Comparison of ENCODE assay signal across 8 cellular contexts in genomic region chr19:12400618-12401502, GRCh38. TPM values are rescaled to one million over a fixed set of nuclear protein-coding genes. Genes with fewer than 3 reads are reported as not detected.
DNase-seq lines count a peak whose midpoint lies in the region; FAIRE-seq and TF ChIP-seq lines count a peak whose summit lies in the region.

ZNF799 (minus strand) TSS chr19:12401271; CDS start chr19:12401070, 201 bp downstream.

- peaks cover 19 to 37% of the 10 kb centered on the region in 2 experiments for H3K9me3 Mint-ChIP-seq in H9

- TF ChIP-seq CTCF in H9 (conservative IDR thresholded peaks at IDR 0.05) = no peak; the same call in 1 of the 3 replicates

- H2AK5ac ChIP-seq in H9 (ENCODE audit: insufficient read length, low read length) (no peak within 1 kb of the TSS), neuronal stem cell (ENCODE audit: low read depth, low read length) (no peak within 1 kb of the TSS)

- H3K79me2 ChIP-seq in H9 (ENCODE audit: insufficient read depth, low read length) = no peaks in the 10 kb centered on the region

- DNase-seq in ELR (ENCODE audit: low read depth) (peak; percentile 97), H9 (peak; percentile 95), MG63 (peak; percentile 100), SIG-M5 (lab: John Stamatoyannopoulos, UW) (peak; percentile 64), frontal cortex (ENCODE audit: low spot score in 2 of 2) (peak; percentile 81 to 84), neuronal stem cell (ENCODE audit: low spot score) (peak; percentile 88)
- peak; percentile 66 for DNase-seq in activated gamma-delta T cell treated with anti-CD3 and anti-CD28 coated beads, Interleukin-2, amount 50 U/mL, for 16 hours (ENCODE audit: low read depth)

- H3K23ac ChIP-seq in H9 (ENCODE audit: insufficient read length, low read depth, low read length) (no peak within 1 kb of the TSS), neuronal stem cell (ENCODE audit: low read depth, low read length, poor library complexity) (peak within 1 kb of the TSS; percentile 22)

- H2BK12ac ChIP-seq in H9 (ENCODE audit: insufficient read length, low read depth, low read length) (no peak within 1 kb of the TSS), neuronal stem cell (ENCODE audit: low read length) (no peak within 1 kb of the TSS)

- H3K9me3 ChIP-seq in H9 (ENCODE audit: control insufficient read depth, low read depth, low read length) (no peaks in the 10 kb centered on the region), MG63 (peaks cover 11% of the 10 kb centered on the region), neuronal stem cell (replicated peaks in 1 of 2; ENCODE audit: control insufficient read depth in 2 of 2, insufficient read depth in 1 of 2, low read depth in 1 of 2, low read length in 2 of 2) (peaks cover 0 to 6% of the 10 kb centered on the region in 2 donors), subcutaneous abdominal adipose tissue (ENCODE audit: control insufficient read depth in 5 of 5, low read length in 5 of 5) (no peaks in the 10 kb centered on the region)

- H3K27me3 ChIP-seq in H9 (ENCODE audit: insufficient read depth, low read length) (no peaks in the 10 kb centered on the region), MG63 (no peaks in the 10 kb centered on the region), neuronal stem cell (ENCODE audit: control insufficient read depth in 3 of 3, insufficient read depth in 3 of 3, low read depth in 1 of 3, low read length in 3 of 3) (no peaks in the 10 kb centered on the region), subcutaneous abdominal adipose tissue (ENCODE audit: control insufficient read depth in 5 of 5, insufficient read depth in 4 of 5, low read length in 5 of 5) (peaks cover 0 to 2% (median 0%) of the 10 kb centered on the region in 5 donors)

- H3T11ph ChIP-seq in H9 (ENCODE audit: low read length) = no peak within 1 kb of the TSS

- no peaks in the 10 kb centered on the region; the same call in none of the 2 replicates for H3K27me3 Mint-ChIP-seq in H9 (ENCODE audit: low read depth)

- H2BK120ac ChIP-seq in H9 (ENCODE audit: low read depth, low read length, poor library complexity, severe bottlenecking) (no peak within 1 kb of the TSS), neuronal stem cell (ENCODE audit: low read depth, low read length) (no peak within 1 kb of the TSS)

- H3K4me3 ChIP-seq in MG63 = peak within 1 kb of the TSS; percentile 81
- H3K4me3 ChIP-seq in neuronal stem cell (ENCODE audit: low read length in 2 of 2) = peak within 1 kb of the TSS; percentile 63 to 86
- H3K4me3 ChIP-seq in subcutaneous abdominal adipose tissue (ENCODE audit: low read depth in 1 of 5, low read length in 5 of 5) = peak within 1 kb of the TSS; percentile 76 to 91 (median 84)

- H3K56ac ChIP-seq in H9 (ENCODE audit: insufficient read length, low read depth, low read length) = no peak within 1 kb of the TSS

- H2BK5ac ChIP-seq in H9 (ENCODE audit: insufficient read length, low read length) (no peak within 1 kb of the TSS), neuronal stem cell (ENCODE audit: low read length) (no peak within 1 kb of the TSS)

- no peak within 1 kb of the TSS for H3K18ac ChIP-seq in H9 (ENCODE audit: insufficient read length, low read depth, low read length)
- peak within 1 kb of the TSS; percentile 86 for H3K18ac ChIP-seq in neuronal stem cell (ENCODE audit: low read length)

- no peaks in the 10 kb centered on the region for H4K20me1 ChIP-seq in H9 (ENCODE audit: control insufficient read depth, insufficient read depth, insufficient read length)

- H2AFZ ChIP-seq in H9 (ENCODE audit: low read length) (no peak within 1 kb of the TSS), neuronal stem cell (ENCODE audit: low read length) (peak within 1 kb of the TSS; percentile 92)

- H3K36me3 Mint-ChIP-seq in H9 (ENCODE audit: insufficient read depth in 1 of 3, low read depth in 3 of 3) = peaks cover 0 to 12% (median 0%) of the 10 kb centered on the region in 3 experiments; a peak in 4 of 7 replicates

- H3K4me3 Mint-ChIP-seq in H9 = peak within 1 kb of the TSS; percentile 86 to 93

- H3K4me2 ChIP-seq in H9 (ENCODE audit: insufficient read depth, insufficient read length, low read length) (peak within 1 kb of the TSS; percentile 46), neuronal stem cell (ENCODE audit: insufficient read depth, low read length, poor library complexity, severe bottlenecking) (peak within 1 kb of the TSS; percentile 67)

- H2BK20ac ChIP-seq in H9 (ENCODE audit: low read depth, low read length, poor library complexity, severe bottlenecking) = no peak within 1 kb of the TSS

- peaks cover 5% of the 10 kb centered on the region for H3K23me2 ChIP-seq in H9 (ENCODE audit: insufficient read length, low read depth, low read length, poor library complexity, severe bottlenecking)

- H4K91ac ChIP-seq in H9 (ENCODE audit: insufficient read length, low read depth, low read length) = no peak within 1 kb of the TSS
- H4K91ac ChIP-seq in neuronal stem cell (ENCODE audit: low read depth, low read length, poor library complexity) = no peak within 1 kb of the TSS

- WGBS in H9 (ENCODE audit: extremely low coverage, insufficient read length, low lambda C conversion rate) = no CpG with 5 or more reads among the region's 71 CpGs
- WGBS in neuronal stem cell (ENCODE audit: extremely low coverage in 2 of 2, insufficient read length in 2 of 2, insufficient replicate concordance in 1 of 2), 2 donors = no CpG with 5 or more reads among the region's 71 CpGs

- H3K14ac ChIP-seq in H9 (ENCODE audit: insufficient read depth, low read length) (no peak within 1 kb of the TSS), neuronal stem cell (ENCODE audit: low read length) (no peak within 1 kb of the TSS)

- FAIRE-seq in frontal cortex (lab: Jason Lieb, UNC) = no peak

- peaks cover 4% of the 10 kb centered on the region in 2 experiments; a peak in 3 of 4 replicates for H3K4me1 Mint-ChIP-seq in H9

- H2BK15ac ChIP-seq in H9 (ENCODE audit: low read depth, low read length) = no peak within 1 kb of the TSS
- no peak within 1 kb of the TSS for H2BK15ac ChIP-seq in neuronal stem cell (ENCODE audit: low read length)

- H3K79me1 ChIP-seq in H9 (ENCODE audit: insufficient read depth, low read depth, low read length, poor library complexity, severe bottlenecking) (no peaks in the 10 kb centered on the region), neuronal stem cell (ENCODE audit: low read depth, low read length) (no peaks in the 10 kb centered on the region)

- H4K8ac ChIP-seq in H9 (replicated peaks; ENCODE audit: insufficient read length, low read depth, low read length) (no peak within 1 kb of the TSS), neuronal stem cell (ENCODE audit: low read depth, low read length) (no peak within 1 kb of the TSS)

- H4K5ac ChIP-seq in H9 (ENCODE audit: insufficient read length, low read depth, low read length) = no peak within 1 kb of the TSS

- H3K27ac Mint-ChIP-seq in H9 = 0 out of 7 replicates have a peak within 1 kb of the TSS, but pooled peaks of 1 of the 3 experiments have one; percentile 46

- H3K4me1 ChIP-seq in H9 (ENCODE audit: insufficient read depth, low read length) = no peaks in the 10 kb centered on the region
- no peaks in the 10 kb centered on the region for H3K4me1 ChIP-seq in neuronal stem cell (ENCODE audit: control insufficient read depth in 2 of 2, insufficient read depth in 1 of 2, low read depth in 1 of 2, low read length in 2 of 2)
- H3K4me1 ChIP-seq in subcutaneous abdominal adipose tissue (ENCODE audit: control insufficient read depth in 5 of 5, insufficient read depth in 5 of 5, low read length in 5 of 5) = peaks cover 5 to 10% (median 7%) of the 10 kb centered on the region in 5 donors

- H3K9ac ChIP-seq in H9 (ENCODE audit: extremely low read depth, insufficient read length, low read length) (peak within 1 kb of the TSS; percentile 42), neuronal stem cell (ENCODE audit: low read depth, low read length, poor library complexity) (peak within 1 kb of the TSS; percentile 54), subcutaneous abdominal adipose tissue (ENCODE audit: low read length in 5 of 5) (peak within 1 kb of the TSS; percentile 71 to 88 (median 80))

- no peak within 1 kb of the TSS for H3K27ac ChIP-seq in H9 (ENCODE audit: insufficient read length, low read depth, low read length)
- H3K27ac ChIP-seq in neuronal stem cell (replicated peaks; ENCODE audit: low read length) = peak within 1 kb of the TSS; percentile 79
- peak within 1 kb of the TSS; percentile 75 for H3K27ac ChIP-seq in subcutaneous abdominal adipose tissue (ENCODE audit: low read depth, low read length)

- H3K4ac ChIP-seq in H9 (ENCODE audit: low read depth, low read length) (no peak within 1 kb of the TSS), neuronal stem cell (ENCODE audit: low read length) (no peak within 1 kb of the TSS)

- H3K36me3 ChIP-seq in MG63 (peaks cover 4% of the 10 kb centered on the region), neuronal stem cell (replicated peaks in 1 of 2; ENCODE audit: control insufficient read depth in 2 of 2, insufficient read depth in 2 of 2, low read length in 2 of 2) (no peaks in the 10 kb centered on the region), subcutaneous abdominal adipose tissue (ENCODE audit: control insufficient read depth in 5 of 5, insufficient read depth in 5 of 5, low read length in 5 of 5) (no peaks in the 10 kb centered on the region)

RNA-seq across cellular contexts. Expression of gene ZNF799, which starts in this region (rescaled TPM):
- 4.1 and 5.2 TPM in 2 replicates for total RNA-seq in H9 (2021)
- total RNA-seq in MG63 (2014; rRNA removed; shearing (Covaris generic); ENCODE audit: low replicate concordance) = 5.2 and 22.6 TPM in 2 replicates
- total RNA-seq in frontal cortex = 7.3 TPM
- 2.7 TPM for polyA plus RNA-seq in neuronal stem cell (2013, experiment 1 of 2)
- 2.7 TPM for polyA plus RNA-seq in neuronal stem cell (2013, experiment 2 of 2)
